In the genomic region with DNA sequence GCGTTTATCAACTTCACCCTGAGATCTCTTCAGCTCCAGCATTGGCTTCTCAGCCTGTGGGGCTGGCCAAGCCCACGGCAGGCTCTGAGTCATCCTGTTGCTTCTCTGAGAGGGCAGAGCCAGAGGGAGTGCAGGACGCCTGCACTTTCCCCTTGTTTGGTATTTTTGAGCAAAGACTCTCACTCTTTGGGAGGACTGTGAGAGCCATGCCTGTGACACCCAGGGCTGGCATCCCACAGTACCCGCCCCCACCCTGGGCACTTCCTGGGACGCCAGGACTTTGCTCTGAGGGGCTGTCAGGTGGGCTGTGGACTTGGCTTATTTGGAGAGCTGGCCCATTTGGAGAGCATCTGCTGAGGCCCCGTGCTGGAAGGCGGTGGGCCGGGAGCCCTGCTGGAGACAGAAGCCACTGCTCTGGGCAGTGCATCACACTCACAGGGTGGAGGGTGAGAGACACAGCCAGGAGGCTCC, we compare ENCODE assay signal across 10 cellular contexts. TPM values are rescaled to one million over a fixed set of nuclear protein-coding genes. Genes with fewer than 3 reads are reported as not detected.
DNase-seq lines count a peak whose midpoint lies in the region; ATAC-seq and TF ChIP-seq lines count a peak whose summit lies in the region.
"Had no signal": no experiment of that assay in that cellular context is flagged by ENCODE, and none has a peak within 500 bp of the region (broad histone marks: within the 10 kb centered on the region; RNA-seq: fewer than 3 reads in every experiment).

No MANE protein-coding gene starts in this region.

- no peak for TF ChIP-seq POLR2A in upper lobe of left lung (IDR thresholded peaks at IDR 0.05)

- CTCF ChIA-PET in activated naive CD4-positive, alpha-beta T cell treated with anti-CD3 and anti-CD28 coated beads for 36 hours (lab: Charles Lee): interaction anchor here (0.6 kb wide), 1 partner anchor 92 kb away, joined by 4 read pairs; no protein-coding TSS in a partner anchor

- no peak overlapping the region for H3K27ac ChIP-seq in brain microvascular endothelial cell
- no peak overlapping the region for H3K27ac ChIP-seq in upper lobe of left lung
- H3K27ac ChIP-seq in effector memory CD4-positive, alpha-beta T cell (ENCODE audit: insufficient read depth, low read length, poor library complexity, severe bottlenecking): no peak overlapping the region

- 47 to 78% methylated on average over 4 to 8 of the region's 8 CpGs for WGBS in upper lobe of left lung, 2 donors

- ATAC-seq in HG02759 (IDR thresholded peaks at IDR 0.05; ENCODE audit: unreplicated experiment) (peak; percentile 42), upper lobe of left lung (ENCODE audit: low FRiP score in 2 of 2) (peak; percentile 74 to 91), HG03280 (IDR thresholded peaks at IDR 0.05; ENCODE audit: unreplicated experiment) (no peak)

- no peaks in the 10 kb centered on the region for H3K9me3 Mint-ChIP-seq in activated naive CD4-positive, alpha-beta T cell treated with anti-CD3 and anti-CD28 coated beads for 36 hours
- H3K9me3 Mint-ChIP-seq: activated naive CD8-positive, alpha-beta T cell treated with anti-CD3 and anti-CD28 coated beads for 36 hours had no signal

- H3K9me3 ChIP-seq in upper lobe of left lung: no peaks in the 10 kb centered on the region
- H3K9me3 ChIP-seq in effector memory CD4-positive, alpha-beta T cell (ENCODE audit: control insufficient read depth, low read length): no peaks in the 10 kb centered on the region

- no peaks in the 10 kb centered on the region for H3K27me3 Mint-ChIP-seq in activated naive CD4-positive, alpha-beta T cell treated with anti-CD3 and anti-CD28 coated beads for 36 hours (ENCODE audit: low read depth)
- H3K27me3 Mint-ChIP-seq: activated naive CD8-positive, alpha-beta T cell treated with anti-CD3 and anti-CD28 coated beads for 36 hours had no signal

- TF ChIP-seq CTCF in brain microvascular endothelial cell (IDR thresholded peaks at IDR 0.05; ENCODE audit: low read depth, low read length, missing control alignments) (no peak), upper lobe of left lung (IDR thresholded peaks at IDR 0.05) (no peak)

- H3K27ac Mint-ChIP-seq in activated naive CD4-positive, alpha-beta T cell treated with anti-CD3 and anti-CD28 coated beads for 36 hours: no peak overlapping the region
- H3K27ac Mint-ChIP-seq: activated naive CD8-positive, alpha-beta T cell treated with anti-CD3 and anti-CD28 coated beads for 36 hours had no signal

- H3K4me3 ChIP-seq in brain microvascular endothelial cell (ENCODE audit: low read depth, low read length): no peak overlapping the region
- H3K4me3 ChIP-seq in upper lobe of left lung: no peak overlapping the region
- no peak overlapping the region for H3K4me3 ChIP-seq in effector memory CD4-positive, alpha-beta T cell (ENCODE audit: insufficient read depth, low read depth, low read length, poor library complexity, severe bottlenecking)

- H3K4me3 Mint-ChIP-seq in activated naive CD4-positive, alpha-beta T cell treated with anti-CD3 and anti-CD28 coated beads for 36 hours: no peak overlapping the region
- H3K4me3 Mint-ChIP-seq: activated naive CD8-positive, alpha-beta T cell treated with anti-CD3 and anti-CD28 coated beads for 36 hours had no signal

- in situ Hi-C loops in brain microvascular endothelial cell (cut with HindIII; ENCODE audit: low pct_ligation_motif_present, low sequenced_read_pairs): no loop called here

- intact Hi-C loops in activated naive CD4-positive, alpha-beta T cell treated with anti-CD3 and anti-CD28 coated beads for 36 hours (cut with micrococcal nuclease): no loop called here

- TF ChIP-seq EP300 in upper lobe of left lung (IDR thresholded peaks at IDR 0.05): no peak

- H3K4me1 ChIP-seq in upper lobe of left lung: peaks cover 0 to 6% (median 0%) of the 10 kb centered on the region in 4 donors
- no peaks in the 10 kb centered on the region for H3K4me1 ChIP-seq in effector memory CD4-positive, alpha-beta T cell (ENCODE audit: control insufficient read depth, insufficient read depth, low read length, poor library complexity, severe bottlenecking)

- H3K36me3 Mint-ChIP-seq in activated naive CD4-positive, alpha-beta T cell treated with anti-CD3 and anti-CD28 coated beads for 36 hours (ENCODE audit: low read depth): no peaks in the 10 kb centered on the region
- H3K36me3 Mint-ChIP-seq: activated naive CD8-positive, alpha-beta T cell treated with anti-CD3 and anti-CD28 coated beads for 36 hours had no signal

- H3K36me3 ChIP-seq in brain microvascular endothelial cell (replicated peaks) (peaks cover 3% of the 10 kb centered on the region), upper lobe of left lung (no peaks in the 10 kb centered on the region)
- no peaks in the 10 kb centered on the region for H3K36me3 ChIP-seq in effector memory CD4-positive, alpha-beta T cell (ENCODE audit: control insufficient read depth, insufficient read depth, low read length)

- DNase-seq in brain microvascular endothelial cell: peak; percentile 45
- peak; percentile 51 for DNase-seq in kidney tubule cell (ENCODE audit: low spot score)
- DNase-seq in upper lobe of left lung: peak; percentile 27 to 66
- no peak for DNase-seq in effector memory CD4-positive, alpha-beta T cell
- DNase-seq in NCI-H187 (lab: John Stamatoyannopoulos, UW): no peak
- DNase-seq in activated naive CD4-positive, alpha-beta T cell treated with anti-CD3 and anti-CD28 coated beads for 36 hours: no peak
- DNase-seq: activated naive CD8-positive, alpha-beta T cell treated with anti-CD3 and anti-CD28 coated beads for 36 hours; NCI-H146 had no signal

- H3K4me1 Mint-ChIP-seq in activated naive CD4-positive, alpha-beta T cell treated with anti-CD3 and anti-CD28 coated beads for 36 hours (ENCODE audit: low read depth): no peaks in the 10 kb centered on the region
- H3K4me1 Mint-ChIP-seq: activated naive CD8-positive, alpha-beta T cell treated with anti-CD3 and anti-CD28 coated beads for 36 hours had no signal

- no peaks in the 10 kb centered on the region for H3K27me3 ChIP-seq in brain microvascular endothelial cell (replicated peaks)
- no peaks in the 10 kb centered on the region for H3K27me3 ChIP-seq in upper lobe of left lung
- no peaks in the 10 kb centered on the region for H3K27me3 ChIP-seq in effector memory CD4-positive, alpha-beta T cell (replicated peaks; ENCODE audit: control insufficient read depth, insufficient read depth, low read length, poor library complexity, severe bottlenecking)

RNA-seq across cellular contexts. Expression of a gene that starts 37.4 kb away (rescaled TPM):
- total RNA-seq in upper lobe of left lung: 10 to 100 TPM in 1 of 6 donors, 1 to 10 TPM in 5; 3.1 to 11.4 (median 7.0) TPM
- total RNA-seq in activated naive CD4-positive, alpha-beta T cell treated with anti-CD3 and anti-CD28 coated beads for 36 hours: under 1 TPM; 0.72 TPM

Comparison
In these comparisons a context has a peak if more than half of its experiments do, and no peak if none do; other contexts are left out.
1. DNase-seq: peak in brain microvascular endothelial cell (single experiment), kidney tubule cell (single experiment) and upper lobe of left lung (2 of 2); none in effector memory CD4-positive, alpha-beta T cell (0 of 3), NCI-H187 (0 of 2) and activated naive CD4-positive, alpha-beta T cell treated with anti-CD3 and anti-CD28 coated beads for 36 hours (single experiment).